14 cellular contexts compared by ENCODE assay signal in genomic region chr5:111548992-111549649, GRCh38. TPM values are rescaled to one million over a fixed set of nuclear protein-coding genes. Genes with fewer than 3 reads are reported as not detected.
DNase-seq lines count a peak whose midpoint lies in the region; TF ChIP-seq lines count a peak whose summit lies in the region.
"Had no signal": no experiment of that assay in that cellular context is flagged by ENCODE, and none has a peak within 500 bp of the region (broad histone marks: within the 10 kb centered on the region; RNA-seq: fewer than 3 reads in every experiment).

No MANE protein-coding gene starts in this region.

- H3K36me3 ChIP-seq in MG63, result no peaks in the 10 kb centered on the region
- H3K36me3 ChIP-seq: thoracic aorta had no signal

- peaks cover 51% of the 10 kb centered on the region for H3K4me1 Mint-ChIP-seq in brain
- H3K4me1 Mint-ChIP-seq in nephron, result peaks cover 32% of the 10 kb centered on the region

- H3K36me3 Mint-ChIP-seq in brain (no peaks in the 10 kb centered on the region), nephron (ENCODE audit: low read depth) (no peaks in the 10 kb centered on the region)
- H3K36me3 Mint-ChIP-seq: activated naive CD8-positive, alpha-beta T cell treated with anti-CD3 and anti-CD28 coated beads for 36 hours; T-cell had no signal

- no peak overlapping the region for H3K4me3 ChIP-seq in MG63
- H3K4me3 ChIP-seq: thoracic aorta had no signal

- DNase-seq in DMS153 (lab: John Stamatoyannopoulos, UW) (peak; percentile 3), DMS153 treated with DMSO at 0.1 percent for 48 hours (lab: John Stamatoyannopoulos, UW; ENCODE audit: unreplicated experiment) (no peak), NCI-H2029 treated with DMSO at 0.1 percent for 48 hours (lab: John Stamatoyannopoulos, UW) (peak; percentile 63), NCI-H510A (lab: John Stamatoyannopoulos, UW) (no peak), MG63 (no peak), GM10266 (ENCODE audit: extremely low spot score) (no peak)
- DNase-seq: activated naive CD8-positive, alpha-beta T cell treated with anti-CD3 and anti-CD28 coated beads for 36 hours; hippocampal formation; NCI-H2171; nucleus accumbens; T-cell had no signal

- TF ChIP-seq CTCF in brain (conservative IDR thresholded peaks at IDR 0.05) (no peak), nephron (IDR thresholded peaks at IDR 0.05; ENCODE audit: unreplicated experiment in 3 of 3) (no peak), GM10266 (IDR thresholded peaks at IDR 0.05; ENCODE audit: control insufficient read depth, insufficient read depth, low read depth, missing control alignments) (no peak)

- H3K4me3 Mint-ChIP-seq in brain (peak overlapping the region in 2 of 5 experiments; percentile 12 to 18), nephron (no peak overlapping the region)
- H3K4me3 Mint-ChIP-seq: activated naive CD8-positive, alpha-beta T cell treated with anti-CD3 and anti-CD28 coated beads for 36 hours; T-cell had no signal

- H3K27ac Mint-ChIP-seq in brain, result peak overlapping the region in 3 of 5 experiments; percentile 3 to 83 (median 54)
- H3K27ac Mint-ChIP-seq in nephron, result peak overlapping the region; percentile 13 to 48 (median 19)
- H3K27ac Mint-ChIP-seq: activated naive CD8-positive, alpha-beta T cell treated with anti-CD3 and anti-CD28 coated beads for 36 hours; T-cell had no signal

- no peaks in the 10 kb centered on the region for H3K27me3 ChIP-seq in MG63

- H3K9me3 Mint-ChIP-seq in brain (no peaks in the 10 kb centered on the region), nephron (no peaks in the 10 kb centered on the region)
- H3K9me3 Mint-ChIP-seq: activated naive CD8-positive, alpha-beta T cell treated with anti-CD3 and anti-CD28 coated beads for 36 hours; T-cell had no signal

- H3K27me3 Mint-ChIP-seq in brain (peaks cover 4% of the 10 kb centered on the region), nephron (ENCODE audit: low read depth) (no peaks in the 10 kb centered on the region)
- H3K27me3 Mint-ChIP-seq: activated naive CD8-positive, alpha-beta T cell treated with anti-CD3 and anti-CD28 coated beads for 36 hours had no signal

- no peaks in the 10 kb centered on the region for H3K9me3 ChIP-seq in MG63
- H3K9me3 ChIP-seq: thoracic aorta had no signal

RNA-seq across cellular contexts. Expression of gene STARD4, which starts 36.8 kb away (rescaled TPM):
- 5.1 TPM for polyA plus RNA-seq in brain (ENCODE audit: insufficient read depth, low read depth, low replicate concordance)
- total RNA-seq in MG63 (2014; rRNA removed; shearing (Covaris generic); ENCODE audit: low replicate concordance), result 9.8 and 13.5 TPM in 2 replicates

Comparison
In these comparisons a context has a peak if more than half of its experiments do, and no peak if none do; other contexts are left out.
1. DNase-seq: peak in DMS153 (single experiment) and NCI-H2029 treated with DMSO at 0.1 percent for 48 hours (single experiment); none in DMS153 treated with DMSO at 0.1 percent for 48 hours (single experiment), NCI-H510A (single experiment), MG63 (single experiment) and GM10266 (single experiment).